8 cellular contexts compared by ENCODE assay signal in genomic region chr12:69900720-69901131, GRCh38.
DNase-seq lines count a peak whose midpoint lies in the region; ATAC-seq and TF ChIP-seq lines count a peak whose summit lies in the region.

No MANE protein-coding gene starts in this region.

- H3K9me2 ChIP-seq in Loucy (replicated peaks; ENCODE audit: low read depth, low read length): no peaks in the 10 kb centered on the region

- H3K27me3 ChIP-seq in Loucy (ENCODE audit: insufficient read depth, low read length, poor library complexity, severe bottlenecking) (no peaks in the 10 kb centered on the region), vagina (no peaks in the 10 kb centered on the region)

- ATAC-seq in GM21723 (IDR thresholded peaks at IDR 0.05; ENCODE audit: unreplicated experiment): peak; percentile 77

- intact Hi-C loops in vagina (cut with DNase I): no loop called here

- H3K4me3 ChIP-seq in Loucy (ENCODE audit: low read length, poor library complexity, severe bottlenecking) (no peak overlapping the region), vagina (no peak overlapping the region)

- H3K9me3 Mint-ChIP-seq in progenitor cell of endocrine pancreas (ENCODE audit: low read depth): no peaks in the 10 kb centered on the region

- H2AFZ ChIP-seq in Loucy (ENCODE audit: low read length): peak overlapping the region; percentile 57; the same call in 1 of the 2 replicates

- H3K27ac Mint-ChIP-seq in progenitor cell of endocrine pancreas: peak overlapping the region; percentile 64

- H4K20me1 ChIP-seq in Loucy (ENCODE audit: insufficient read depth, low read length, poor library complexity, severe bottlenecking): no peaks in the 10 kb centered on the region

- no peaks in the 10 kb centered on the region for H3K36me3 ChIP-seq in Loucy (ENCODE audit: insufficient read depth, low read length)
- H3K36me3 ChIP-seq in vagina: no peaks in the 10 kb centered on the region

- no peaks in the 10 kb centered on the region for H3K36me3 Mint-ChIP-seq in progenitor cell of endocrine pancreas (ENCODE audit: insufficient read depth)

- peaks cover 2% of the 10 kb centered on the region for H3K4me1 Mint-ChIP-seq in progenitor cell of endocrine pancreas (ENCODE audit: low read depth)

- H3K4me1 ChIP-seq in Loucy (ENCODE audit: insufficient read depth, low read length, poor library complexity, severe bottlenecking) (peaks cover 12% of the 10 kb centered on the region), vagina (peaks cover 6% of the 10 kb centered on the region)

- no peaks in the 10 kb centered on the region for H3K27me3 Mint-ChIP-seq in progenitor cell of endocrine pancreas

- peak overlapping the region; percentile 6 for H3K4me2 ChIP-seq in Loucy (ENCODE audit: low read depth, low read length, poor library complexity, severe bottlenecking)

- H3K79me2 ChIP-seq in Loucy (ENCODE audit: insufficient read depth, low read length): no peaks in the 10 kb centered on the region

- no peak overlapping the region for H3K9ac ChIP-seq in Loucy (ENCODE audit: low read depth, low read length, poor library complexity, severe bottlenecking)

- H3K4me3 Mint-ChIP-seq in progenitor cell of endocrine pancreas (ENCODE audit: low read depth): no peak overlapping the region

- TF ChIP-seq CTCF in Loucy (conservative IDR thresholded peaks at IDR 0.05; ENCODE audit: low read length): peak; percentile 93
- peak; percentile 91 for TF ChIP-seq CTCF in progenitor cell of endocrine pancreas (IDR thresholded peaks at IDR 0.05; ENCODE audit: unreplicated experiment)
- TF ChIP-seq CTCF in vagina (IDR thresholded peaks at IDR 0.05): peak; percentile 78 to 81 (median 79)

- no peak for TF ChIP-seq POLR2A in vagina (IDR thresholded peaks at IDR 0.05)

- H3K9me3 ChIP-seq in Loucy (ENCODE audit: insufficient read depth, low read depth, low read length) (no peaks in the 10 kb centered on the region), vagina (no peaks in the 10 kb centered on the region)

- DNase-seq in DMS79 treated with DMSO at 0.1 percent for 48 hours (lab: John Stamatoyannopoulos, UW): peak; percentile 32
- peak; percentile 45 for DNase-seq in RPMI7951 (ENCODE audit: low read depth)
- DNase-seq in activated T-helper 9 cell treated with anti-CD3 and anti-CD28 coated beads, Interleukin-2, amount 50 U/mL, for 16 hours (ENCODE audit: low read depth): peak; percentile 34
- DNase-seq in germinal center (ENCODE audit: low spot score): peak; percentile 53
- peak; percentile 64 for DNase-seq in progenitor cell of endocrine pancreas (ENCODE audit: low spot score, unreplicated experiment)
- no peak for DNase-seq in vagina (ENCODE audit: extremely low spot score in 2 of 2)

- no peak overlapping the region for H3K27ac ChIP-seq in vagina

- H3F3A ChIP-seq in Loucy (ENCODE audit: low read depth): no peaks in the 10 kb centered on the region

Comparison
In these comparisons a context has a peak if more than half of its experiments do, and no peak if none do; other contexts are left out.
1. DNase-seq: peak in DMS79 treated with DMSO at 0.1 percent for 48 hours (single experiment), RPMI7951 (single experiment), activated T-helper 9 cell treated with anti-CD3 and anti-CD28 coated beads, Interleukin-2, amount 50 U/mL, for 16 hours (single experiment), germinal center (single experiment) and progenitor cell of endocrine pancreas (single experiment); none in vagina (0 of 2).
2. Peak in every context shown above with its lines, with median percentiles within 50 percentile points of each other: CTCF ChIP-seq.